25 cellular contexts compared by ENCODE assay signal in genomic region chr10:69367469-69367868, GRCh38. TPM values are rescaled to one million over a fixed set of nuclear protein-coding genes. Genes with fewer than 3 reads are reported as not detected.
DNase-seq lines count a peak whose midpoint lies in the region; ATAC-seq, FAIRE-seq and TF ChIP-seq lines count a peak whose summit lies in the region.
"Had no signal": no experiment of that assay in that cellular context is flagged by ENCODE, and none has a peak within 500 bp of the region (broad histone marks: within the 10 kb centered on the region; RNA-seq: fewer than 3 reads in every experiment).

No MANE protein-coding gene starts in this region.

- no peak overlapping the region for H3K4ac ChIP-seq in trophoblast cell (ENCODE audit: low read depth, low read length)

- peaks cover 20% of the 10 kb centered on the region for H4K20me1 ChIP-seq in K562 (replicated peaks; ENCODE audit: control insufficient read depth, insufficient read depth, low read length)

- H3K4me1 ChIP-seq in K562 (replicated peaks in 1 of 2; ENCODE audit: control insufficient read depth in 2 of 2, insufficient read depth in 2 of 2, low read length in 2 of 2): no peaks in the 10 kb centered on the region; a peak in 1 of 5 replicates
- H3K4me1 ChIP-seq in trophoblast cell (ENCODE audit: control insufficient read depth in 1 of 2, insufficient read depth in 2 of 2, low read length in 2 of 2): peaks cover 4 to 5% of the 10 kb centered on the region in 2 experiments
- H3K4me1 ChIP-seq: Peyer's patch had no signal

- POLR2A ChIA-PET in K562 (lab: Yijun Ruan, JAX): no interaction called here

- no peak overlapping the region for H3K18ac ChIP-seq in trophoblast cell (ENCODE audit: low read length)

- no peaks in the 10 kb centered on the region for H3K9me3 ChIP-seq in K562 (replicated peaks; ENCODE audit: control insufficient read depth, insufficient read depth, low read depth, low read length)
- no peaks in the 10 kb centered on the region for H3K9me3 ChIP-seq in trophoblast cell (ENCODE audit: insufficient read depth, low read depth, low read length)
- H3K9me3 ChIP-seq: BLaER1 treated with 17β-estradiol and CSF1 and Interleukin-3, amounts not matched to agents 10 nM and 100 nM; esophagus muscularis mucosa; Peyer's patch; sigmoid colon; transverse colon had no signal

- ATAC-seq in K562: peak; percentile 64; the same call in 2 of the 3 replicates
- ATAC-seq in HG03097 (IDR thresholded peaks at IDR 0.05; ENCODE audit: low FRiP score, unreplicated experiment): no peak
- ATAC-seq: activated T-helper 17 cell treated with anti-CD3 and anti-CD28 coated beads, Interleukin-2, amount 50 U/mL, for 72 hours; stimulated activated naive CD8-positive, alpha-beta T cell treated with anti-CD3 and anti-CD28 coated beads, Interleukin-15, amount 100 ng/mL, for 72 hours had no signal

- H3K79me1 ChIP-seq in trophoblast cell (ENCODE audit: low read length): no peaks in the 10 kb centered on the region

- no peak overlapping the region for H4K8ac ChIP-seq in trophoblast cell (ENCODE audit: low read depth, low read length)

- H2BK12ac ChIP-seq in trophoblast cell (ENCODE audit: low read length): no peak overlapping the region

- BruUV-seq in K562 (replicated peaks; lab: Mats Ljungman, UMichigan): no TSS peak

- CTCF ChIA-PET in K562 (lab: Yijun Ruan, JAX; ENCODE audit: low intra/inter-chr PET ratio): no interaction called here

- no peak overlapping the region for H3K14ac ChIP-seq in trophoblast cell (ENCODE audit: low read length)

- DNase-seq in COLO668 (lab: John Stamatoyannopoulos, UW; ENCODE audit: unreplicated experiment) (peak; percentile 6), K562 (ENCODE audit: extremely low read depth in 1 of 4, low spot score in 3 of 4) (no peak), trophoblast cell (no peak), NCI-H1694 (lab: John Stamatoyannopoulos, UW) (no peak), kidney tubule cell (ENCODE audit: low spot score) (no peak)
- DNase-seq: activated CD4-positive, alpha-beta T cell treated with anti-CD3 and anti-CD28 coated beads, Interleukin-2, amount 50 U/mL, for 1 hour; foreskin melanocyte; HFFc6; MV-4-11; NCI-H1436 treated with DMSO at 0.1 percent for 48 hours; NCI-H2171 treated with DMSO at 0.1 percent for 48 hours; Peyer's patch; SIG-M5; sigmoid colon; stimulated activated naive CD8-positive, alpha-beta T cell treated with anti-CD3 and anti-CD28 coated beads, Interleukin-15, amount 100 ng/mL, for 72 hours; T1000; transverse colon; WERI-Rb-1 had no signal

- TF ChIP-seq POLR2A in K562 (conservative IDR thresholded peaks at IDR 0.05): no peak

- H3K79me2 ChIP-seq in K562 (ENCODE audit: control insufficient read depth, insufficient read depth, low read length): peaks cover 42% of the 10 kb centered on the region
- H3K79me2 ChIP-seq in trophoblast cell (ENCODE audit: control insufficient read depth, insufficient read depth, low read length, poor library complexity): no peaks in the 10 kb centered on the region

- H3K27ac ChIP-seq in 22Rv1: peak overlapping the region; percentile 99
- H3K27ac ChIP-seq in K562 (ENCODE audit: extremely low read depth, low read depth, low read length): no peak overlapping the region; the same call in 2 of the 3 replicates
- no peak overlapping the region for H3K27ac ChIP-seq in trophoblast cell (ENCODE audit: low read depth, low read length)
- H3K27ac ChIP-seq: BLaER1 treated with 17β-estradiol and CSF1 and Interleukin-3, amounts not matched to agents 10 nM and 100 nM; cardiac muscle cell; esophagus muscularis mucosa; HL-60; Peyer's patch; sigmoid colon; transverse colon; WERI-Rb-1 had no signal

- H3K27me3 ChIP-seq in K562 (ENCODE audit: control insufficient read depth in 2 of 2, insufficient read depth in 2 of 2, low read length in 2 of 2) (no peaks in the 10 kb centered on the region), trophoblast cell (ENCODE audit: insufficient read depth, low read length) (no peaks in the 10 kb centered on the region)
- H3K27me3 ChIP-seq: BLaER1 treated with 17β-estradiol and CSF1 and Interleukin-3, amounts not matched to agents 10 nM and 100 nM; cardiac muscle cell; esophagus muscularis mucosa; Peyer's patch; sigmoid colon; transverse colon had no signal

- H3K36me3 ChIP-seq in K562 (ENCODE audit: control insufficient read depth, insufficient read depth, low read length) (peaks cover 99% of the 10 kb centered on the region), trophoblast cell (ENCODE audit: control insufficient read depth in 1 of 2, insufficient read depth in 2 of 2, low read length in 2 of 2) (peaks cover 37 to 47% of the 10 kb centered on the region in 2 experiments)

- FAIRE-seq in K562 (lab: Jason Lieb, UNC): no peak

- H3K23ac ChIP-seq in trophoblast cell (ENCODE audit: low read length): no peak overlapping the region

- no peak overlapping the region for H2BK5ac ChIP-seq in trophoblast cell (ENCODE audit: low read depth, low read length, poor library complexity)

- H3K4me3 ChIP-seq in K562 (no peak overlapping the region), trophoblast cell (ENCODE audit: low read depth, low read length) (no peak overlapping the region)
- H3K4me3 ChIP-seq: BLaER1 treated with 17β-estradiol and CSF1 and Interleukin-3, amounts not matched to agents 10 nM and 100 nM; cardiac muscle cell; esophagus muscularis mucosa; Peyer's patch; sigmoid colon; transverse colon had no signal

- no peak overlapping the region for H2AK5ac ChIP-seq in trophoblast cell (ENCODE audit: low read length)

- H3K9ac ChIP-seq in K562 (ENCODE audit: insufficient read depth in 1 of 2, low read depth in 2 of 2, low read length in 2 of 2) (no peak overlapping the region), trophoblast cell (ENCODE audit: low read length) (peak overlapping the region; percentile 17)
- H3K9ac ChIP-seq: BLaER1 treated with 17β-estradiol and CSF1 and Interleukin-3, amounts not matched to agents 10 nM and 100 nM had no signal

- intact Hi-C loops in K562 (cut with micrococcal nuclease): no loop called here

- H4K91ac ChIP-seq in trophoblast cell (ENCODE audit: low read depth, low read length): no peak overlapping the region

- H3K9me1 ChIP-seq in K562 (ENCODE audit: control insufficient read depth, insufficient read depth, low read length): peaks cover 4% of the 10 kb centered on the region

- in situ Hi-C loops in K562 (cut with MboI): no loop called here

- H2AFZ ChIP-seq in K562 (ENCODE audit: low read depth, low read length) (no peak overlapping the region), trophoblast cell (ENCODE audit: insufficient read depth, low read length, poor library complexity) (no peak overlapping the region)

- TF ChIP-seq CTCF in 22Rv1 (IDR thresholded peaks at IDR 0.05) (no peak), K562 (IDR thresholded peaks at IDR 0.05 in 2 of 3, conservative IDR thresholded peaks at IDR 0.05 in 1 of 3; ENCODE audit: insufficient read depth in 2 of 3, low read depth in 1 of 3, low read length in 3 of 3) (no peak)

- no peak overlapping the region for H3K4me2 ChIP-seq in K562 (ENCODE audit: insufficient read depth, low read length)
- no peak overlapping the region for H3K4me2 ChIP-seq in trophoblast cell (ENCODE audit: low read length)
- H3K4me2 ChIP-seq: BLaER1 treated with 17β-estradiol and CSF1 and Interleukin-3, amounts not matched to agents 10 nM and 100 nM had no signal

- TF ChIP-seq EP300 in K562 (IDR thresholded peaks at IDR 0.05; ENCODE audit: low read length): no peak

- H4K12ac ChIP-seq in trophoblast cell (ENCODE audit: low read depth, low read length): no peak overlapping the region

- TF ChIP-seq RAD21 in K562 (CRISPR knock-in tag; conservative IDR thresholded peaks at IDR 0.05 in 1 of 2, IDR thresholded peaks at IDR 0.05 in 1 of 2): no peak

- H2BK120ac ChIP-seq in trophoblast cell (ENCODE audit: insufficient read depth, low read length, poor library complexity): no peak overlapping the region

- 74% methylated on average over 4 of the region's 4 CpGs for WGBS in K562 (ENCODE audit: insufficient coverage, low coverage, missing lambda C conversion rate)
- no CpG with 5 or more reads among the region's 4 CpGs for WGBS in trophoblast cell (ENCODE audit: extremely low coverage, insufficient coverage, insufficient read length)

TF ChIP-seq in K562, 482 proteins besides CTCF, POLR2A, EP300 and RAD21:
- no peak for TF ChIP-seq PCBP1 (IDR thresholded peaks at IDR 0.05; ENCODE audit: low read depth, low read length, poor library complexity, severe bottlenecking)

RNA-seq across cellular contexts. Expression of gene TACR2, which starts 49.2 kb away (rescaled TPM):
- total RNA-seq in K562 (2011; cell fraction: chromatin; rRNA removed; ENCODE audit: low replicate concordance): not detected in 2 replicates
- total RNA-seq in K562 (2011; cell fraction: nucleolus; rRNA removed): not detected in 2 replicates
- not detected in 2 replicates for total RNA-seq in K562 (2011; cell fraction: nucleoplasm; rRNA removed)
- total RNA-seq in K562 (2014; rRNA removed) (not detected in 2 replicates), K562 (2014; rRNA removed; fragmentation: Illumina TruSeq; extraction: Trizol) (not detected in 2 replicates), K562 (2015; rRNA removed; fragmentation: Illumina TruSeq; extraction: Trizol) (not detected in 2 replicates), K562 (2021) (not detected in 2 replicates)
- polyA plus RNA-seq in K562 (2011; rRNA removed) (not detected in 2 replicates), K562 (2014; fragmentation: Illumina TruSeq; extraction: Trizol) (not detected in 2 replicates), K562 (2014; fragmentation: Nextera tagmentation; extraction: Ambion mirVana) (not detected), K562 (2014; rRNA removed) (not detected in 2 replicates)
- not detected in 2 replicates for polyA plus RNA-seq in K562 (2011; cell fraction: cytosol; rRNA removed)
- not detected in 2 replicates for polyA plus RNA-seq in K562 (2011; cell fraction: nucleus; rRNA removed)
- 0.20 and 0.22 TPM in 2 replicates for polyA plus RNA-seq in K562 (2012)
- polyA minus RNA-seq in K562 (2011; rRNA and poly(A)+ RNA removed): not detected in 2 replicates
- polyA minus RNA-seq in K562 (2011; cell fraction: cytosol; rRNA and poly(A)+ RNA removed): not detected in 2 replicates
- polyA minus RNA-seq in K562 (2011; cell fraction: nucleus; rRNA and poly(A)+ RNA removed): not detected in 2 replicates
- 0.07 and 0.10 TPM in 2 replicates for polyA plus RNA-seq in trophoblast cell (2013)
- total RNA-seq: activated T-helper 17 cell treated with anti-CD3 and anti-CD28 coated beads, Interleukin-2, amount 50 U/mL, for 72 hours; cardiac muscle cell; HFFc6 had no signal
